Comparison of ENCODE assay signal across 8 cellular contexts in genomic region chr9:22009563-22009867, GRCh38. TPM values are rescaled to one million over a fixed set of nuclear protein-coding genes. Genes with fewer than 3 reads are reported as not detected.
A peak's percentile ranks its signal among the peaks of the same experiment; 100 is the strongest.
DNase-seq lines count a peak whose midpoint lies in the region; ATAC-seq, FAIRE-seq and TF ChIP-seq lines count a peak whose summit lies in the region.

No MANE protein-coding gene starts in this region.

- H3K27ac ChIP-seq in kidney (ENCODE audit: low read depth in 2 of 2, low read length in 2 of 2): no peak overlapping the region

- DNase-seq in kidney (no peak), NOMO-1 treated with dmso at 0.1 percent for 144 hours (lab: John Stamatoyannopoulos, UW; ENCODE audit: unreplicated experiment) (no peak), NCI-H226 (no peak), cerebellum (ENCODE audit: low spot score) (no peak), GM12892 (ENCODE audit: insufficient read length) (no peak)

- ATAC-seq in GM18870 (IDR thresholded peaks at IDR 0.05; ENCODE audit: unreplicated experiment): peak; percentile 31
- peak; percentile 39 for ATAC-seq in HG02623 (IDR thresholded peaks at IDR 0.05; ENCODE audit: unreplicated experiment)

- intact Hi-C loops in kidney (cut with DNase I): no loop called here

- FAIRE-seq in kidney (lab: Jason Lieb, UNC) (no peak), GM12892 (lab: Jason Lieb, UNC) (no peak)

- no peaks in the 10 kb centered on the region for H3K36me3 ChIP-seq in kidney (ENCODE audit: control insufficient read depth in 1 of 2, insufficient read depth in 2 of 2, low read length in 2 of 2)

- H3K9ac ChIP-seq in kidney (ENCODE audit: low read length in 2 of 2): no peak overlapping the region

- H3K9me3 ChIP-seq in kidney (ENCODE audit: control insufficient read depth in 1 of 2, low read length in 2 of 2): no peaks in the 10 kb centered on the region

- TF ChIP-seq CTCF in WI38 (IDR thresholded peaks at IDR 0.05; ENCODE audit: low read depth, low read length): peak; percentile 16; the same call in 1 of the 2 replicates
- TF ChIP-seq CTCF in kidney (IDR thresholded peaks at IDR 0.05; ENCODE audit: borderline replicate concordance, extremely low read depth, insufficient read depth): no peak

- peaks cover 0 to 5% of the 10 kb centered on the region in 2 donors for H3K4me1 ChIP-seq in kidney (ENCODE audit: control insufficient read depth in 1 of 2, insufficient read depth in 1 of 2, low read depth in 1 of 2, low read length in 2 of 2)

- no peak for TF ChIP-seq POLR2A in GM12892 (IDR thresholded peaks at IDR 0.05; ENCODE audit: low read depth, low read length)

- H3K4me3 ChIP-seq in WI38 (ENCODE audit: low read depth, low read length) (peak overlapping the region; percentile 75), kidney (ENCODE audit: low read length in 2 of 2) (peak overlapping the region; percentile 57 to 80)

RNA-seq across cellular contexts. Expression of gene CDKN2B, which starts 0.4 kb away (rescaled TPM):
- total RNA-seq in kidney (1.8 TPM), cerebellum (0.09 TPM)
- polyA plus RNA-seq in kidney (ENCODE audit: insufficient read depth, low read depth, low replicate concordance): 0.30 TPM
- polyA plus RNA-seq in GM12892 (2012; ENCODE audit: missing spikeins): 0.11 TPM

RNA-seq across cellular contexts. Expression of gene CDKN2B-AS1, which starts 14.9 kb away (rescaled TPM):
- 0.82 TPM for total RNA-seq in kidney
- polyA plus RNA-seq in kidney (ENCODE audit: insufficient read depth, low read depth, low replicate concordance): not detected
- not detected for total RNA-seq in cerebellum
- 0.49 TPM for polyA plus RNA-seq in GM12892 (2012; ENCODE audit: missing spikeins)

RNA-seq across cellular contexts. Expression of gene CDKN2A, which starts 15.3 kb away (rescaled TPM):
- total RNA-seq in kidney (4.1 TPM), cerebellum (not detected)
- not detected for polyA plus RNA-seq in kidney (ENCODE audit: insufficient read depth, low read depth, low replicate concordance)
- 11.5 TPM for polyA plus RNA-seq in GM12892 (2012; ENCODE audit: missing spikeins)
